Comparison of ENCODE assay signal across 8 cellular contexts in genomic region chr22:26360169-26360885, GRCh38.
DNase-seq lines count a peak whose midpoint lies in the region; ATAC-seq, FAIRE-seq and TF ChIP-seq lines count a peak whose summit lies in the region.

No MANE protein-coding gene starts in this region.

- ATAC-seq in GM19463 (IDR thresholded peaks at IDR 0.05; ENCODE audit: unreplicated experiment) = no peak

- no peaks in the 10 kb centered on the region for H3K36me3 ChIP-seq in bronchial epithelial cell (ENCODE audit: control insufficient read depth, insufficient read depth, low read length)

- TF ChIP-seq CTCF in WI38 (IDR thresholded peaks at IDR 0.05; ENCODE audit: low read depth, low read length) (peak; percentile 85), bronchial epithelial cell (IDR thresholded peaks at IDR 0.05; ENCODE audit: insufficient read depth, low read length, severe bottlenecking) (peak; percentile 75)

- H3K27me3 ChIP-seq in bronchial epithelial cell (ENCODE audit: control insufficient read depth, insufficient read depth, low read length) = no peaks in the 10 kb centered on the region

- H3K4me3 ChIP-seq in WI38 (ENCODE audit: low read depth, low read length) (peak overlapping the region; percentile 40), bronchial epithelial cell (ENCODE audit: low read depth, low read length) (no peak overlapping the region)

- peak; percentile 78 for DNase-seq in SIG-M5 treated with dmso at 0.1 percent for 504 hours (lab: John Stamatoyannopoulos, UW; ENCODE audit: unreplicated experiment)
- no peak for DNase-seq in SIG-M5 (lab: John Stamatoyannopoulos, UW)
- peak; percentile 63 for DNase-seq in NCI-H2171 (lab: John Stamatoyannopoulos, UW)
- DNase-seq in bronchial epithelial cell (ENCODE audit: low read depth) = peak; percentile 68
- DNase-seq in iPS-NIHi7 (ENCODE audit: extremely low spot score) = peak; percentile 90
- DNase-seq in stimulated activated CD4-positive, alpha-beta T cell treated with anti-CD3 and anti-CD28 coated beads, Interleukin-12 subunit alpha, Interleukin-12 subunit beta, amount 100 ng/mL, for 24 hours (ENCODE audit: low read depth in 2 of 2) = peak; percentile 39 to 61

- FAIRE-seq in bronchial epithelial cell (lab: Jason Lieb, UNC) = no peak
